Comparison of ENCODE assay signal across 8 cellular contexts in the genomic region with DNA sequence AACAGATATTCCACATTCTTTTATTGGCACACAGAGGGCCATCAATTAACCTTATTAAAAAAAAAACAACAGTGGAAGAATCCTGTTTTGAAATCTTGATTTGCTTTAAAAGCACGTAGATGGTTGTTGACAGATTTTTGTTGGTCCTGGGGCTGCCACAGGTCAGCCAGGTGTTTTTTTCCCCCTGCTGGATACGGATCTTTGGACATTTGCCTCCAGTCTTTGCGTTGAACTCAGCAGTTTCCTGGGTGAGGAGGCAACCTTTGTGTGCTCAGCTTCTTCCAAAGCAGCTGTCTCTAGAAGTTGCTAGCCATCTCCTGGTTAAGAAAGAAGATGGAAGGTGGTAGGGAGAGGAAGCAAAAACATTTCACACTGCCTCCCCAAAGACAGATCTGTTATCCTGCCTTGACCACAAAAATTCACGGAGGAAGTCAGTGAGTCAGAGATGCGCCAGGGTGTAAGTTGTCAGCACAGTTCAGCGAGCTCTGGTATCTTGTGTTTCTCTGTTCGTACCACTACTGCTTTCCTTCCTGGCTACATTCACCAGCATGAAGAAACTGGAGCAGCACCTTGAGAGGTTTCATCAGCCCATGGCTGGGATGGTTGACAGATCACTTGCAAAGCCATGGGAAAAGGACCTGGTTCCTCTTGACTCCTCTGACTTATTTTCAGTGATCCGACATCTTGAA.
DNase-seq lines count a peak whose midpoint lies in the region; ATAC-seq and TF ChIP-seq lines count a peak whose summit lies in the region.

No MANE protein-coding gene starts in this region.

- H3K36me3 ChIP-seq in BLaER1 (0 out of 2 replicates have a peak, but pooled peaks cover 5% of the 10 kb centered on the region), Loucy (ENCODE audit: insufficient read depth, low read length) (no peaks in the 10 kb centered on the region), upper lobe of right lung (no peaks in the 10 kb centered on the region)

- H2AFZ ChIP-seq in Loucy (ENCODE audit: low read length): no peak overlapping the region

- ATAC-seq in GM21528 (IDR thresholded peaks at IDR 0.05; ENCODE audit: low FRiP score, unreplicated experiment) (peak; percentile 83), upper lobe of right lung (peak; percentile 68)

- H3K9ac ChIP-seq in BLaER1 (peak overlapping the region; percentile 61), Loucy (ENCODE audit: low read depth, low read length, poor library complexity, severe bottlenecking) (no peak overlapping the region)

- no peaks in the 10 kb centered on the region for H3K9me2 ChIP-seq in Loucy (replicated peaks; ENCODE audit: low read depth, low read length)

- intact Hi-C loops in upper lobe of right lung (cut with DNase I): no loop called here

- H3K4me3 ChIP-seq in BLaER1 (peak overlapping the region; percentile 7; the same call in 1 of the 2 replicates), Loucy (ENCODE audit: low read length, poor library complexity, severe bottlenecking) (peak overlapping the region; percentile 9), upper lobe of right lung (no peak overlapping the region)

- H4K20me1 ChIP-seq in BLaER1 (no peaks in the 10 kb centered on the region), Loucy (ENCODE audit: insufficient read depth, low read length, poor library complexity, severe bottlenecking) (no peaks in the 10 kb centered on the region)

- TF ChIP-seq CTCF in Loucy (conservative IDR thresholded peaks at IDR 0.05; ENCODE audit: low read length) (no peak), upper lobe of right lung (IDR thresholded peaks at IDR 0.05) (no peak)

- H3K27ac ChIP-seq in BLaER1: peak overlapping the region; percentile 83
- no peak overlapping the region for H3K27ac ChIP-seq in upper lobe of right lung

- H3K4me1 ChIP-seq in BLaER1: peaks cover 82% of the 10 kb centered on the region
- H3K4me1 ChIP-seq in Loucy (ENCODE audit: insufficient read depth, low read length, poor library complexity, severe bottlenecking): peaks cover 43% of the 10 kb centered on the region
- peaks cover 38% of the 10 kb centered on the region for H3K4me1 ChIP-seq in upper lobe of right lung

- H3K9me3 ChIP-seq in BLaER1 (peaks cover 13% of the 10 kb centered on the region), Loucy (ENCODE audit: insufficient read depth, low read depth, low read length) (no peaks in the 10 kb centered on the region), upper lobe of right lung (no peaks in the 10 kb centered on the region)

- no peaks in the 10 kb centered on the region for H3K79me2 ChIP-seq in Loucy (ENCODE audit: insufficient read depth, low read length)

- H3F3A ChIP-seq in Loucy (ENCODE audit: low read depth): no peaks in the 10 kb centered on the region

- H3K27me3 ChIP-seq in BLaER1 (no peaks in the 10 kb centered on the region), Loucy (ENCODE audit: insufficient read depth, low read length, poor library complexity, severe bottlenecking) (no peaks in the 10 kb centered on the region), upper lobe of right lung (no peaks in the 10 kb centered on the region)

- peak overlapping the region; percentile 72 for H3K4me2 ChIP-seq in BLaER1
- peak overlapping the region; percentile 48 for H3K4me2 ChIP-seq in Loucy (ENCODE audit: low read depth, low read length, poor library complexity, severe bottlenecking)

- peak; percentile 49 for DNase-seq in activated CD8-positive, alpha-beta memory T cell treated with anti-CD3 and anti-CD28 coated beads, Interleukin-2, amount 50 U/mL, for 4 hours
- DNase-seq in hepatic stellate cell (ENCODE audit: low spot score) (peak; percentile 75), upper lobe of right lung (no peak), mesenteric fat pad (ENCODE audit: low spot score) (no peak), NCI-H526 (lab: John Stamatoyannopoulos, UW) (no peak)

Comparison
In these comparisons a context has a peak if more than half of its experiments do, and no peak if none do; other contexts are left out.
1. DNase-seq: peak in activated CD8-positive, alpha-beta memory T cell treated with anti-CD3 and anti-CD28 coated beads, Interleukin-2, amount 50 U/mL, for 4 hours (single experiment) and hepatic stellate cell (single experiment); none in upper lobe of right lung (single experiment), mesenteric fat pad (single experiment) and NCI-H526 (0 of 2).